In genomic region chr14:75991753-75992152, GRCh38 we compare ENCODE assay signal across 24 cellular contexts. TPM values are rescaled to one million over a fixed set of nuclear protein-coding genes. Genes with fewer than 3 reads are reported as not detected.
DNase-seq lines count a peak whose midpoint lies in the region; ATAC-seq and TF ChIP-seq lines count a peak whose summit lies in the region.
"Had no signal": no experiment of that assay in that cellular context is flagged by ENCODE, and none has a peak within 500 bp of the region (broad histone marks: within the 10 kb centered on the region; RNA-seq: fewer than 3 reads in every experiment).

No MANE protein-coding gene starts in this region.

- H3K27me3 Mint-ChIP-seq in HFFc6 (ENCODE audit: insufficient read depth) = peaks cover 3% of the 10 kb centered on the region; the same call in 1 of the 2 replicates
- H3K27me3 Mint-ChIP-seq in activated CD4-positive, alpha-beta T cell treated with anti-CD3 and anti-CD28 coated beads, Interleukin-2, amount 10 ng/mL, durations not matched to agents 24 days and 14 days = no peaks in the 10 kb centered on the region
- H3K27me3 Mint-ChIP-seq: activated B cell treated with CpG ODN at 0.5 μM for 24 hours; activated naive CD4-positive, alpha-beta T cell treated with anti-CD3 and anti-CD28 coated beads, Interleukin-2, amount 10 ng/mL, durations not matched to agents 7 days and 5 days had no signal

- TF ChIP-seq CTCF in HFFc6 (IDR thresholded peaks at IDR 0.05) = no peak
- TF ChIP-seq CTCF in fibroblast of the aortic adventitia (IDR thresholded peaks at IDR 0.05; ENCODE audit: insufficient read depth, low read length) = no peak

- DNase-seq in AG20443 (ENCODE audit: low spot score) (peak; percentile 34), HFFc6 (no peak), fibroblast of the aortic adventitia (ENCODE audit: low read depth) (peak; percentile 53), dedifferentiated amniotic fluid mesenchymal stem cell (ENCODE audit: extremely low spot score) (no peak), NCI-H2227 treated with DMSO at 0.1 percent for 48 hours (lab: John Stamatoyannopoulos, UW) (no peak)
- DNase-seq in activated CD4-positive, alpha-beta T cell treated with anti-CD3 and anti-CD28 coated beads, Interleukin-2, amount 10 ng/mL, durations not matched to agents 24 days and 14 days = no peak
- no peak for DNase-seq in stimulated activated effector memory CD8-positive, alpha-beta T cell treated with anti-CD3 and anti-CD28 coated beads, Interleukin-12 subunit alpha, Interleukin-12 subunit beta, amount 100 ng/mL, for 72 hours (ENCODE audit: low spot score in 2 of 2)
- DNase-seq: activated B cell treated with CpG ODN at 0.5 μM for 24 hours; activated naive CD4-positive, alpha-beta T cell treated with anti-CD3 and anti-CD28 coated beads, Interleukin-2, amount 10 ng/mL, durations not matched to agents 7 days and 5 days; activated T-cell treated with anti-CD3 and anti-CD28 coated beads, Interleukin-2, amount 50 U/mL, for 4 hours; CD8-positive, alpha-beta T cell; effector memory CD4-positive, alpha-beta T cell; H7; hippocampal formation; Kasumi-1; lower lobe of right lung; NCI-H1092; NCI-H2029; NCI-H446; nucleus accumbens; retina; stimulated activated CD8-positive, alpha-beta memory T cell treated with anti-CD3 and anti-CD28 coated beads, Interleukin-4, amount 100 ng/mL, for 48 hours; T-helper 9 cell had no signal

- H3K36me3 Mint-ChIP-seq in HFFc6 (ENCODE audit: low read depth) = peaks cover 24% of the 10 kb centered on the region
- H3K36me3 Mint-ChIP-seq in activated CD4-positive, alpha-beta T cell treated with anti-CD3 and anti-CD28 coated beads, Interleukin-2, amount 10 ng/mL, durations not matched to agents 24 days and 14 days (ENCODE audit: low read depth) = no peaks in the 10 kb centered on the region
- H3K36me3 Mint-ChIP-seq in stimulated activated effector memory CD8-positive, alpha-beta T cell treated with anti-CD3 and anti-CD28 coated beads, Interleukin-12 subunit alpha, Interleukin-12 subunit beta, amount 100 ng/mL, for 72 hours = peaks cover 5% of the 10 kb centered on the region
- H3K36me3 Mint-ChIP-seq: activated naive CD4-positive, alpha-beta T cell treated with anti-CD3 and anti-CD28 coated beads, Interleukin-2, amount 10 ng/mL, durations not matched to agents 7 days and 5 days had no signal

- H3K27me3 ChIP-seq in rectal smooth muscle tissue (ENCODE audit: control insufficient read depth, insufficient read depth, low read length) = no peaks in the 10 kb centered on the region

- no peak overlapping the region for H3K9ac ChIP-seq in rectal smooth muscle tissue (ENCODE audit: low read length)

- H3K36me3 ChIP-seq in rectal smooth muscle tissue (ENCODE audit: control insufficient read depth, insufficient read depth, low read length) = peaks cover 3% of the 10 kb centered on the region

- peaks cover 51% of the 10 kb centered on the region for H3K4me1 Mint-ChIP-seq in HFFc6 (ENCODE audit: low read depth)
- peaks cover 5% of the 10 kb centered on the region for H3K4me1 Mint-ChIP-seq in activated CD4-positive, alpha-beta T cell treated with anti-CD3 and anti-CD28 coated beads, Interleukin-2, amount 10 ng/mL, durations not matched to agents 24 days and 14 days
- peaks cover 16% of the 10 kb centered on the region for H3K4me1 Mint-ChIP-seq in stimulated activated effector memory CD8-positive, alpha-beta T cell treated with anti-CD3 and anti-CD28 coated beads, Interleukin-12 subunit alpha, Interleukin-12 subunit beta, amount 100 ng/mL, for 72 hours
- H3K4me1 Mint-ChIP-seq: activated naive CD4-positive, alpha-beta T cell treated with anti-CD3 and anti-CD28 coated beads, Interleukin-2, amount 10 ng/mL, durations not matched to agents 7 days and 5 days had no signal

- no peak for ATAC-seq in stimulated activated effector memory CD8-positive, alpha-beta T cell treated with anti-CD3 and anti-CD28 coated beads, Interleukin-12 subunit alpha, Interleukin-12 subunit beta, amount 100 ng/mL, for 72 hours
- ATAC-seq: activated T-cell treated with anti-CD3 and anti-CD28 coated beads, Interleukin-2, amount 50 U/mL, for 4 hours; CD8-positive, alpha-beta T cell; lower lobe of right lung had no signal

- no peak overlapping the region for H3K4me3 ChIP-seq in fibroblast of the aortic adventitia (ENCODE audit: low read depth, low read length)
- no peak overlapping the region for H3K4me3 ChIP-seq in rectal smooth muscle tissue (ENCODE audit: low read length)
- H3K4me3 ChIP-seq: lower lobe of right lung had no signal

- H3K27ac Mint-ChIP-seq in HFFc6 = peak overlapping the region; percentile 60; the same call in 1 of the 2 replicates
- H3K27ac Mint-ChIP-seq in activated CD4-positive, alpha-beta T cell treated with anti-CD3 and anti-CD28 coated beads, Interleukin-2, amount 10 ng/mL, durations not matched to agents 24 days and 14 days = no peak overlapping the region
- no peak overlapping the region for H3K27ac Mint-ChIP-seq in stimulated activated effector memory CD8-positive, alpha-beta T cell treated with anti-CD3 and anti-CD28 coated beads, Interleukin-12 subunit alpha, Interleukin-12 subunit beta, amount 100 ng/mL, for 72 hours
- H3K27ac Mint-ChIP-seq: activated B cell treated with CpG ODN at 0.5 μM for 24 hours; activated naive CD4-positive, alpha-beta T cell treated with anti-CD3 and anti-CD28 coated beads, Interleukin-2, amount 10 ng/mL, durations not matched to agents 7 days and 5 days; CD8-positive, alpha-beta T cell had no signal

- peaks cover 23% of the 10 kb centered on the region for H3K4me1 ChIP-seq in rectal smooth muscle tissue (ENCODE audit: control insufficient read depth, insufficient read depth, low read length)

- peak overlapping the region; percentile 62 for H3K27ac ChIP-seq in rectal smooth muscle tissue (ENCODE audit: low read depth, low read length)
- H3K27ac ChIP-seq: lower lobe of right lung had no signal

- intact Hi-C loops in activated CD4-positive, alpha-beta T cell treated with anti-CD3 and anti-CD28 coated beads, Interleukin-2, amount 10 ng/mL, durations not matched to agents 24 days and 14 days (cut with micrococcal nuclease) = no loop called here

- H3K9me3 Mint-ChIP-seq in HFFc6 = no peaks in the 10 kb centered on the region
- H3K9me3 Mint-ChIP-seq in activated CD4-positive, alpha-beta T cell treated with anti-CD3 and anti-CD28 coated beads, Interleukin-2, amount 10 ng/mL, durations not matched to agents 24 days and 14 days = no peaks in the 10 kb centered on the region
- no peaks in the 10 kb centered on the region for H3K9me3 Mint-ChIP-seq in stimulated activated effector memory CD8-positive, alpha-beta T cell treated with anti-CD3 and anti-CD28 coated beads, Interleukin-12 subunit alpha, Interleukin-12 subunit beta, amount 100 ng/mL, for 72 hours
- H3K9me3 Mint-ChIP-seq: activated B cell treated with CpG ODN at 0.5 μM for 24 hours; activated naive CD4-positive, alpha-beta T cell treated with anti-CD3 and anti-CD28 coated beads, Interleukin-2, amount 10 ng/mL, durations not matched to agents 7 days and 5 days; activated T-cell treated with anti-CD3 and anti-CD28 coated beads, Interleukin-2, amount 50 U/mL, for 4 hours; CD8-positive, alpha-beta T cell had no signal

- no peak overlapping the region for H3K4me3 Mint-ChIP-seq in HFFc6
- no peak overlapping the region for H3K4me3 Mint-ChIP-seq in activated CD4-positive, alpha-beta T cell treated with anti-CD3 and anti-CD28 coated beads, Interleukin-2, amount 10 ng/mL, durations not matched to agents 24 days and 14 days
- H3K4me3 Mint-ChIP-seq in stimulated activated effector memory CD8-positive, alpha-beta T cell treated with anti-CD3 and anti-CD28 coated beads, Interleukin-12 subunit alpha, Interleukin-12 subunit beta, amount 100 ng/mL, for 72 hours = no peak overlapping the region
- H3K4me3 Mint-ChIP-seq: activated B cell treated with CpG ODN at 0.5 μM for 24 hours; activated naive CD4-positive, alpha-beta T cell treated with anti-CD3 and anti-CD28 coated beads, Interleukin-2, amount 10 ng/mL, durations not matched to agents 7 days and 5 days; activated T-cell treated with anti-CD3 and anti-CD28 coated beads, Interleukin-2, amount 50 U/mL, for 4 hours; CD8-positive, alpha-beta T cell had no signal

RNA-seq across cellular contexts. Expression of gene IFT43, which starts 6.2 kb away (rescaled TPM):
- total RNA-seq in HFFc6 (2021; fragmentation: NEBNext Ultra II Directional; extraction: Animal tissue kit (Norgen Biotek cat#: 25700)) = 10 to 100 TPM; 27.1 to 33.4 (median 29.3) TPM
- total RNA-seq in fibroblast of the aortic adventitia (ENCODE audit: low replicate concordance) = 7.7 and 26.8 TPM in 2 replicates
- total RNA-seq in activated CD4-positive, alpha-beta T cell treated with anti-CD3 and anti-CD28 coated beads, Interleukin-2, amount 10 ng/mL, durations not matched to agents 24 days and 14 days = 8.9 and 10.2 TPM in 2 replicates

RNA-seq across cellular contexts. Expression of gene TGFB3, which starts 10.0 kb away (rescaled TPM):
- total RNA-seq in HFFc6 (2021; fragmentation: NEBNext Ultra II Directional; extraction: Animal tissue kit (Norgen Biotek cat#: 25700)) = 1 to 10 TPM; 4.4 to 9.3 (median 5.0) TPM
- total RNA-seq in fibroblast of the aortic adventitia (ENCODE audit: low replicate concordance) = 9.9 and 15.2 TPM in 2 replicates
- total RNA-seq in activated CD4-positive, alpha-beta T cell treated with anti-CD3 and anti-CD28 coated beads, Interleukin-2, amount 10 ng/mL, durations not matched to agents 24 days and 14 days = 2.4 and 3.6 TPM in 2 replicates

Comparison
In these comparisons a context has a peak if more than half of its experiments do, and no peak if none do; other contexts are left out.
1. DNase-seq: peak in AG20443 (single experiment) and fibroblast of the aortic adventitia (single experiment); none in HFFc6 (single experiment), dedifferentiated amniotic fluid mesenchymal stem cell (single experiment), activated CD4-positive, alpha-beta T cell treated with anti-CD3 and anti-CD28 coated beads, Interleukin-2, amount 10 ng/mL, durations not matched to agents 24 days and 14 days (single experiment), stimulated activated effector memory CD8-positive, alpha-beta T cell treated with anti-CD3 and anti-CD28 coated beads, Interleukin-12 subunit alpha, Interleukin-12 subunit beta, amount 100 ng/mL, for 72 hours (0 of 2) and NCI-H2227 treated with DMSO at 0.1 percent for 48 hours (single experiment).